ENCODE assay signal across 1 cellular context in the genomic region with DNA sequence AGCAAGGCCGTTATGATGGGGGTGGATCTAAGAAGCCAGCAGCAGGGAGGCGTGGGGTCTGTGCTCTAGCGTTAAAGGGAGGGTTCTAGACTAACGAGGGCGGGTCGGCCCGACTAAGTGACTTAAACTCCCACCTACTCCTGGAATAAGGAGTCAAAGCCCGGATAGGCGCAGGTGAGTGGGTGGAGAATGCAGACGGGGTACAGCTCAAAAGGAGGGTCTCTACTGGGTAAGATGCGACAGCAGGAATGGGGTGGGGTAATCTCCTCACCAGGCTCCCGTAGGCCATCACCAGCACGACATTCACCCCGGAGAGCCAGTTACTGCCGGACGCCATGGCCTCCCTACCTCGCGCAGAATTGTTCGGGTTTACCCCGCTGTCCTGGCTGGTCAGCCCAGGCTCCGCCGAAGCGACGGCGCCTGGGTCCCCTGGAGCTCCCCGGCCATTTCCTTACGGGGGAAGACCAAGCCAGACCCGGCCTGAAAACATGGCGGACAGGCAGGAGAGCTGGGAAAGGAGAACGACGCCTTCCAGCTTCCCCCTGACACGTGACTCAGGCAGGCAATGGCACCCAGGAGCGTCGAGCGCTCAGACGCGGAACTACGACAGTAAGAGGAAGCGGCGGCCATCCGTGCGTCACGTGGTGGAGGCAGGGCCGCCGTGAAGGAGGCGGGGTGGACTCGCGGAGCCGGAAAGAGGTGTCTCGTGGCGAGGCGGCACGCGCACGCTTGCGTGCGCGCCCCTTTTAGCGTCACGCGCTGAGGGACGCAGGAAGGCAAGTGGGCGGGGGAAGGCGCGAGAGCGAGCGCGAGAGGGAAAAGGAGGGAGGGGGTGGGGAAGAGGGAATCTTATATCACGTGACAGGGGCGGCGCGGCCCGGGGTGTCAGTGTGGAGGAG.
TF ChIP-seq lines count a peak whose summit lies in the region.

A gene with protein sequence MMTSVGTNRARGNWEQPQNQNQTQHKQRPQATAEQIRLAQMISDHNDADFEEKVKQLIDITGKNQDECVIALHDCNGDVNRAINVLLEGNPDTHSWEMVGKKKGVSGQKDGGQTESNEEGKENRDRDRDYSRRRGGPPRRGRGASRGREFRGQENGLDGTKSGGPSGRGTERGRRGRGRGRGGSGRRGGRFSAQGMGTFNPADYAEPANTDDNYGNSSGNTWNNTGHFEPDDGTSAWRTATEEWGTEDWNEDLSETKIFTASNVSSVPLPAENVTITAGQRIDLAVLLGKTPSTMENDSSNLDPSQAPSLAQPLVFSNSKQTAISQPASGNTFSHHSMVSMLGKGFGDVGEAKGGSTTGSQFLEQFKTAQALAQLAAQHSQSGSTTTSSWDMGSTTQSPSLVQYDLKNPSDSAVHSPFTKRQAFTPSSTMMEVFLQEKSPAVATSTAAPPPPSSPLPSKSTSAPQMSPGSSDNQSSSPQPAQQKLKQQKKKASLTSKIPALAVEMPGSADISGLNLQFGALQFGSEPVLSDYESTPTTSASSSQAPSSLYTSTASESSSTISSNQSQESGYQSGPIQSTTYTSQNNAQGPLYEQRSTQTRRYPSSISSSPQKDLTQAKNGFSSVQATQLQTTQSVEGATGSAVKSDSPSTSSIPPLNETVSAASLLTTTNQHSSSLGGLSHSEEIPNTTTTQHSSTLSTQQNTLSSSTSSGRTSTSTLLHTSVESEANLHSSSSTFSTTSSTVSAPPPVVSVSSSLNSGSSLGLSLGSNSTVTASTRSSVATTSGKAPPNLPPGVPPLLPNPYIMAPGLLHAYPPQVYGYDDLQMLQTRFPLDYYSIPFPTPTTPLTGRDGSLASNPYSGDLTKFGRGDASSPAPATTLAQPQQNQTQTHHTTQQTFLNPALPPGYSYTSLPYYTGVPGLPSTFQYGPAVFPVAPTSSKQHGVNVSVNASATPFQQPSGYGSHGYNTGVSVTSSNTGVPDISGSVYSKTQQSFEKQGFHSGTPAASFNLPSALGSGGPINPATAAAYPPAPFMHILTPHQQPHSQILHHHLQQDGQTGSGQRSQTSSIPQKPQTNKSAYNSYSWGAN (plus strand): TSS at position 885 of the 899 bp plus-strand sequence. CDS start 4,169 bp downstream, outside the sequence.

TF ChIP-seq in HepG2, 621 proteins besides CTCF, POLR2A, EP300 and RAD21 (continued from another document and continues in another):
- TF ChIP-seq SRF (IDR thresholded peaks at IDR 0.05; ENCODE audit: low read depth, low read length) (0 out of 2 replicates have a peak, but pooled peaks have one; percentile 4), FOSL2 (CRISPR knock-in tag; IDR thresholded peaks at IDR 0.05) (peak; percentile 56; the same call in 1 of the 2 replicates), SOX13 (IDR thresholded peaks at IDR 0.05) (no peak), SOX13 (CRISPR knock-in tag; conservative IDR thresholded peaks at IDR 0.05 in 1 of 2, IDR thresholded peaks at IDR 0.05 in 1 of 2) (peak in 1 of 2 experiments; percentile 64; a peak in 2 of 4 replicates), TGIF2 (CRISPR knock-in tag; IDR thresholded peaks at IDR 0.05) (peak; percentile 44; the same call in 1 of the 2 replicates), ZBTB7A (CRISPR knock-in tag; IDR thresholded peaks at IDR 0.05) (no peak), TEAD3 (CRISPR knock-in tag; optimal IDR thresholded peaks at IDR 0.05; ENCODE audit: borderline replicate concordance) (peak; percentile 66), ARHGAP35 (CRISPR knock-in tag; IDR thresholded peaks at IDR 0.05; ENCODE audit: borderline replicate concordance) (peak; percentile 59; the same call in 1 of the 2 replicates), ZFP36L1 (CRISPR knock-in tag; IDR thresholded peaks at IDR 0.05) (peak; percentile 91), ZNF605 (CRISPR knock-in tag; IDR thresholded peaks at IDR 0.05) (peak; percentile 95), RARA (CRISPR knock-in tag; IDR thresholded peaks at IDR 0.05) (peak; percentile 47), ZBTB21 (CRISPR knock-in tag; IDR thresholded peaks at IDR 0.05) (peak; percentile 76), SMARCE1 (IDR thresholded peaks at IDR 0.05; ENCODE audit: borderline replicate concordance) (no peak), RXRA (CRISPR knock-in tag; IDR thresholded peaks at IDR 0.05) (peak; percentile 85), NFATC3 (CRISPR knock-in tag; IDR thresholded peaks at IDR 0.05) (peak; percentile 85; the same call in 1 of the 2 replicates), MAFK (conservative IDR thresholded peaks at IDR 0.05 in 1 of 2, IDR thresholded peaks at IDR 0.05 in 1 of 2; ENCODE audit: low read length in 2 of 2) (no peak), ZNF556 (CRISPR knock-in tag; IDR thresholded peaks at IDR 0.05; ENCODE audit: borderline replicate concordance) (peak; percentile 54; the same call in 1 of the 2 replicates), ZNF781 (CRISPR knock-in tag; IDR thresholded peaks at IDR 0.05; ENCODE audit: borderline replicate concordance, not compliant biosample characterization) (peak; percentile 94), KDM5B (CRISPR knock-in tag; IDR thresholded peaks at IDR 0.05; ENCODE audit: borderline replicate concordance) (peak; percentile 89; the same call in 1 of the 2 replicates), MTF1 (CRISPR knock-in tag; IDR thresholded peaks at IDR 0.05) (peak; percentile 73; the same call in 1 of the 2 replicates), ZNF367 (CRISPR knock-in tag; IDR thresholded peaks at IDR 0.05; ENCODE audit: borderline replicate concordance) (peak; percentile 93; the same call in 1 of the 2 replicates), CREB1 (IDR thresholded peaks at IDR 0.05) (peak; percentile 94), CREB1 (CRISPR knock-in tag; IDR thresholded peaks at IDR 0.05) (peak; percentile 87), ZNF816 (CRISPR knock-in tag; IDR thresholded peaks at IDR 0.05; ENCODE audit: borderline replicate concordance) (peak; percentile 63; the same call in 1 of the 2 replicates), ZNF563 (CRISPR knock-in tag; IDR thresholded peaks at IDR 0.05) (peak; percentile 91), ZNF329 (CRISPR knock-in tag; IDR thresholded peaks at IDR 0.05; ENCODE audit: low read depth) (peak; percentile 72; the same call in 1 of the 2 replicates), RARG (CRISPR knock-in tag; IDR thresholded peaks at IDR 0.05; ENCODE audit: low read depth) (no peak; the same call in 1 of the 2 replicates), NKX3-1 (CRISPR knock-in tag; IDR thresholded peaks at IDR 0.05) (no peak; the same call in 1 of the 2 replicates), IRF2 (CRISPR knock-in tag; IDR thresholded peaks at IDR 0.05) (peak; percentile 82; the same call in 1 of the 2 replicates), REXO4 (CRISPR knock-in tag; IDR thresholded peaks at IDR 0.05; ENCODE audit: borderline replicate concordance) (no peak; the same call in 1 of the 2 replicates)
- TF ChIP-seq, protein P1, sequence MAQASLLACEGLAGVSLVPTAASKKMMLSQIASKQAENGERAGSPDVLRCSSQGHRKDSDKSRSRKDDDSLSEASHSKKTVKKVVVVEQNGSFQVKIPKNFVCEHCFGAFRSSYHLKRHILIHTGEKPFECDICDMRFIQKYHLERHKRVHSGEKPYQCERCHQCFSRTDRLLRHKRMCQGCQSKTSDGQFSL (CRISPR knock-in tag; IDR thresholded peaks at IDR 0.05), result no peak
- TF ChIP-seq, protein P2, sequence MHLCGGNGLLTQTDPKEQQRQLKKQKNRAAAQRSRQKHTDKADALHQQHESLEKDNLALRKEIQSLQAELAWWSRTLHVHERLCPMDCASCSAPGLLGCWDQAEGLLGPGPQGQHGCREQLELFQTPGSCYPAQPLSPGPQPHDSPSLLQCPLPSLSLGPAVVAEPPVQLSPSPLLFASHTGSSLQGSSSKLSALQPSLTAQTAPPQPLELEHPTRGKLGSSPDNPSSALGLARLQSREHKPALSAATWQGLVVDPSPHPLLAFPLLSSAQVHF (CRISPR knock-in tag; IDR thresholded peaks at IDR 0.05), result peak; percentile 66
- TF ChIP-seq, protein P3, sequence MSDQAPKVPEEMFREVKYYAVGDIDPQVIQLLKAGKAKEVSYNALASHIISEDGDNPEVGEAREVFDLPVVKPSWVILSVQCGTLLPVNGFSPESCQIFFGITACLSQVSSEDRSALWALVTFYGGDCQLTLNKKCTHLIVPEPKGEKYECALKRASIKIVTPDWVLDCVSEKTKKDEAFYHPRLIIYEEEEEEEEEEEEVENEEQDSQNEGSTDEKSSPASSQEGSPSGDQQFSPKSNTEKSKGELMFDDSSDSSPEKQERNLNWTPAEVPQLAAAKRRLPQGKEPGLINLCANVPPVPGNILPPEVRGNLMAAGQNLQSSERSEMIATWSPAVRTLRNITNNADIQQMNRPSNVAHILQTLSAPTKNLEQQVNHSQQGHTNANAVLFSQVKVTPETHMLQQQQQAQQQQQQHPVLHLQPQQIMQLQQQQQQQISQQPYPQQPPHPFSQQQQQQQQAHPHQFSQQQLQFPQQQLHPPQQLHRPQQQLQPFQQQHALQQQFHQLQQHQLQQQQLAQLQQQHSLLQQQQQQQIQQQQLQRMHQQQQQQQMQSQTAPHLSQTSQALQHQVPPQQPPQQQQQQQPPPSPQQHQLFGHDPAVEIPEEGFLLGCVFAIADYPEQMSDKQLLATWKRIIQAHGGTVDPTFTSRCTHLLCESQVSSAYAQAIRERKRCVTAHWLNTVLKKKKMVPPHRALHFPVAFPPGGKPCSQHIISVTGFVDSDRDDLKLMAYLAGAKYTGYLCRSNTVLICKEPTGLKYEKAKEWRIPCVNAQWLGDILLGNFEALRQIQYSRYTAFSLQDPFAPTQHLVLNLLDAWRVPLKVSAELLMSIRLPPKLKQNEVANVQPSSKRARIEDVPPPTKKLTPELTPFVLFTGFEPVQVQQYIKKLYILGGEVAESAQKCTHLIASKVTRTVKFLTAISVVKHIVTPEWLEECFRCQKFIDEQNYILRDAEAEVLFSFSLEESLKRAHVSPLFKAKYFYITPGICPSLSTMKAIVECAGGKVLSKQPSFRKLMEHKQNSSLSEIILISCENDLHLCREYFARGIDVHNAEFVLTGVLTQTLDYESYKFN (CRISPR knock-in tag; conservative IDR thresholded peaks at IDR 0.05), result peak; percentile 61
- TF ChIP-seq, protein P4, sequence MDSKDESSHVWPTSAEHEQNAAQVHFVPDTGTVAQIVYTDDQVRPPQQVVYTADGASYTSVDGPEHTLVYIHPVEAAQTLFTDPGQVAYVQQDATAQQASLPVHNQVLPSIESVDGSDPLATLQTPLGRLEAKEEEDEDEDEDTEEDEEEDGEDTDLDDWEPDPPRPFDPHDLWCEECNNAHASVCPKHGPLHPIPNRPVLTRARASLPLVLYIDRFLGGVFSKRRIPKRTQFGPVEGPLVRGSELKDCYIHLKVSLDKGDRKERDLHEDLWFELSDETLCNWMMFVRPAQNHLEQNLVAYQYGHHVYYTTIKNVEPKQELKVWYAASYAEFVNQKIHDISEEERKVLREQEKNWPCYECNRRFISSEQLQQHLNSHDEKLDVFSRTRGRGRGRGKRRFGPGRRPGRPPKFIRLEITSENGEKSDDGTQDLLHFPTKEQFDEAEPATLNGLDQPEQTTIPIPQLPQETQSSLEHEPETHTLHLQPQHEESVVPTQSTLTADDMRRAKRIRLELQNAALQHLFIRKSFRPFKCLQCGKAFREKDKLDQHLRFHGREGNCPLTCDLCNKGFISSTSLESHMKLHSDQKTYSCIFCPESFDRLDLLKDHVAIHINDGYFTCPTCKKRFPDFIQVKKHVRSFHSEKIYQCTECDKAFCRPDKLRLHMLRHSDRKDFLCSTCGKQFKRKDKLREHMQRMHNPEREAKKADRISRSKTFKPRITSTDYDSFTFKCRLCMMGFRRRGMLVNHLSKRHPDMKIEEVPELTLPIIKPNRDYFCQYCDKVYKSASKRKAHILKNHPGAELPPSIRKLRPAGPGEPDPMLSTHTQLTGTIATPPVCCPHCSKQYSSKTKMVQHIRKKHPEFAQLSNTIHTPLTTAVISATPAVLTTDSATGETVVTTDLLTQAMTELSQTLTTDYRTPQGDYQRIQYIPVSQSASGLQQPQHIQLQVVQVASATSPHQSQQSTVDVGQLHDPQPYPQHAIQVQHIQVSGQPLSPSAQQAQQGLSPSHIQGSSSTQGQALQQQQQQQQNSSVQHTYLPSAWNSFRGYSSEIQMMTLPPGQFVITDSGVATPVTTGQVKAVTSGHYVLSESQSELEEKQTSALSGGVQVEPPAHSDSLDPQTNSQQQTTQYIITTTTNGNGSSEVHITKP (CRISPR knock-in tag; IDR thresholded peaks at IDR 0.05; ENCODE audit: low read depth), result peak; percentile 74
- TF ChIP-seq, protein P5, sequence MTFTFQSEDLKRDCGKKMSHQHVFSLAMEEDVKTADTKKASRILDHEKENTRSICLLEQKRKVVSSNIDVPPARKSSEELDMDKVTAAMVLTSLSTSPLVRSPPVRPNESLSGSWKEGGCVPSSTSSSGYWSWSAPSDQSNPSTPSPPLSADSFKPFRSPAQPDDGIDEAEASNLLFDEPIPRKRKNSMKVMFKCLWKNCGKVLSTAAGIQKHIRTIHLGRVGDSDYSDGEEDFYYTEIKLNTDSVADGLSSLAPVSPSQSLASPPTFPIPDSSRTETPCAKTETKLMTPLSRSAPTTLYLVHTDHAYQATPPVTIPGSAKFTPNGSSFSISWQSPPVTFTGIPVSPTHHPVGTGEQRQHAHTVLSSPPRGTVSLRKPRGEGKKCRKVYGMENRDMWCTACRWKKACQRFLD (CRISPR knock-in tag; IDR thresholded peaks at IDR 0.05; ENCODE audit: borderline replicate concordance), result 0 out of 2 replicates have a peak, but pooled peaks have one; percentile 71
- TF ChIP-seq, protein P6, sequence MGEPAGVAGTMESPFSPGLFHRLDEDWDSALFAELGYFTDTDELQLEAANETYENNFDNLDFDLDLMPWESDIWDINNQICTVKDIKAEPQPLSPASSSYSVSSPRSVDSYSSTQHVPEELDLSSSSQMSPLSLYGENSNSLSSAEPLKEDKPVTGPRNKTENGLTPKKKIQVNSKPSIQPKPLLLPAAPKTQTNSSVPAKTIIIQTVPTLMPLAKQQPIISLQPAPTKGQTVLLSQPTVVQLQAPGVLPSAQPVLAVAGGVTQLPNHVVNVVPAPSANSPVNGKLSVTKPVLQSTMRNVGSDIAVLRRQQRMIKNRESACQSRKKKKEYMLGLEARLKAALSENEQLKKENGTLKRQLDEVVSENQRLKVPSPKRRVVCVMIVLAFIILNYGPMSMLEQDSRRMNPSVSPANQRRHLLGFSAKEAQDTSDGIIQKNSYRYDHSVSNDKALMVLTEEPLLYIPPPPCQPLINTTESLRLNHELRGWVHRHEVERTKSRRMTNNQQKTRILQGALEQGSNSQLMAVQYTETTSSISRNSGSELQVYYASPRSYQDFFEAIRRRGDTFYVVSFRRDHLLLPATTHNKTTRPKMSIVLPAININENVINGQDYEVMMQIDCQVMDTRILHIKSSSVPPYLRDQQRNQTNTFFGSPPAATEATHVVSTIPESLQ (CRISPR knock-in tag; conservative IDR thresholded peaks at IDR 0.05), result no peak
- TF ChIP-seq, protein P7, sequence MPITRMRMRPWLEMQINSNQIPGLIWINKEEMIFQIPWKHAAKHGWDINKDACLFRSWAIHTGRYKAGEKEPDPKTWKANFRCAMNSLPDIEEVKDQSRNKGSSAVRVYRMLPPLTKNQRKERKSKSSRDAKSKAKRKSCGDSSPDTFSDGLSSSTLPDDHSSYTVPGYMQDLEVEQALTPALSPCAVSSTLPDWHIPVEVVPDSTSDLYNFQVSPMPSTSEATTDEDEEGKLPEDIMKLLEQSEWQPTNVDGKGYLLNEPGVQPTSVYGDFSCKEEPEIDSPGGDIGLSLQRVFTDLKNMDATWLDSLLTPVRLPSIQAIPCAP (CRISPR knock-in tag; IDR thresholded peaks at IDR 0.05; ENCODE audit: low read depth), result no peak
- TF ChIP-seq, protein P8, sequence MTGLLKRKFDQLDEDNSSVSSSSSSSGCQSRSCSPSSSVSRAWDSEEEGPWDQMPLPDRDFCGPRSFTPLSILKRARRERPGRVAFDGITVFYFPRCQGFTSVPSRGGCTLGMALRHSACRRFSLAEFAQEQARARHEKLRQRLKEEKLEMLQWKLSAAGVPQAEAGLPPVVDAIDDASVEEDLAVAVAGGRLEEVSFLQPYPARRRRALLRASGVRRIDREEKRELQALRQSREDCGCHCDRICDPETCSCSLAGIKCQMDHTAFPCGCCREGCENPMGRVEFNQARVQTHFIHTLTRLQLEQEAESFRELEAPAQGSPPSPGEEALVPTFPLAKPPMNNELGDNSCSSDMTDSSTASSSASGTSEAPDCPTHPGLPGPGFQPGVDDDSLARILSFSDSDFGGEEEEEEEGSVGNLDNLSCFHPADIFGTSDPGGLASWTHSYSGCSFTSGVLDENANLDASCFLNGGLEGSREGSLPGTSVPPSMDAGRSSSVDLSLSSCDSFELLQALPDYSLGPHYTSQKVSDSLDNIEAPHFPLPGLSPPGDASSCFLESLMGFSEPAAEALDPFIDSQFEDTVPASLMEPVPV (CRISPR knock-in tag; IDR thresholded peaks at IDR 0.05), result peak; percentile 94
